Comparison of ENCODE assay signal across 22 cellular contexts in the genomic region with DNA sequence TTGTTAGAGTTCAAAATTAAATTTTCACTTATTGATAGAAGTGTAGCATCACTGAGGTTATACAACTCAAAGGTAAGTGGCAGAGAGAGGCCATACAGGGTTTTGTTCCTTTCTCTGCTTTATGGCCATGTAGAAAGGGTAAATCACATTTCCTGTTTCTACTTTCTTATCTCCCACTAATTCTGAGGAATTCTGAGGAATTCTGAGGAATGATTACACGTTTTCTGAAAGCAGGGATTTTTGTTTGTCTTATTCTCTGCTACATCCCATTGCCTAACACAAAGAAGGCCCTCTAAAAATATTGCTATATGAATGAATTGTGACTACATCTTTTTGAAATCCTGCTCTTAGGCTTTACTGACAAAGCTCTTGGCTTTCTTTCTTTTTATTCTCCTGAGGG.
"Had no signal": no experiment of that assay in that cellular context is flagged by ENCODE, and none has a peak within 500 bp of the region (broad histone marks: within the 10 kb centered on the region; RNA-seq: fewer than 3 reads in every experiment).

No MANE protein-coding gene starts in this region.

- H3K4me3 Mint-ChIP-seq: activated CD8-positive, alpha-beta T cell treated with anti-CD3 and anti-CD28 coated beads, Interleukin-2, amount 10 ng/mL, durations not matched to agents 7 days and 5 days; activated naive CD4-positive, alpha-beta T cell treated with anti-CD3 and anti-CD28 coated beads, Interleukin-2, amount 50 U/mL, for 24 hours; activated T-helper 1 cell treated with anti-CD3 and anti-CD28 coated beads, Interleukin-12 subunit alpha, Interleukin-12 subunit beta, Interleukin-2, Interleukin-4 antibody, amounts not matched to agents 30 ng/mL and 10 ng/mL and 1 ng/mL, durations not matched to agents 14 hours and 24 hours and 36 hours; natural killer cell had no signal

- H3K27me3 ChIP-seq: brain microvascular endothelial cell, esophagus squamous epithelium, sigmoid colon, upper lobe of left lung had no signal

- DNase-seq: activated CD4-positive, alpha-beta T cell treated with anti-CD3 and anti-CD28 coated beads for 1 hour; activated CD4-positive, alpha-beta T cell treated with anti-CD3 and anti-CD28 coated beads, Interleukin-2, amount 50 U/mL, for 1 hour; activated CD8-positive, alpha-beta T cell treated with anti-CD3 and anti-CD28 coated beads, Interleukin-2, amount 10 ng/mL, durations not matched to agents 7 days and 5 days; activated gamma-delta T cell treated with Interleukin-2 at 50 U/mL for 16 hours; anterior cingulate cortex; brain microvascular endothelial cell; caudate nucleus; effector memory CD4-positive, alpha-beta T cell; esophagus squamous epithelium; midbrain; natural killer cell; retina; sigmoid colon; stimulated activated CD4-positive, alpha-beta T cell treated with anti-CD3 and anti-CD28 coated beads, Interleukin-2, amount 100 ng/mL, for 48 hours; stimulated activated naive CD8-positive, alpha-beta T cell treated with anti-CD3 and anti-CD28 coated beads, Interleukin-15, Interleukin-2, amounts not matched to agents 100 U/mL and 50 U/mL, for 24 hours; upper lobe of left lung; WERI-Rb-1 had no signal

- H3K4me1 Mint-ChIP-seq: activated naive CD4-positive, alpha-beta T cell treated with anti-CD3 and anti-CD28 coated beads, Interleukin-2, amount 50 U/mL, for 24 hours; natural killer cell had no signal

- H3K36me3 Mint-ChIP-seq: activated naive CD4-positive, alpha-beta T cell treated with anti-CD3 and anti-CD28 coated beads, Interleukin-2, amount 50 U/mL, for 24 hours; natural killer cell had no signal

- H3K27me3 Mint-ChIP-seq: activated naive CD4-positive, alpha-beta T cell treated with anti-CD3 and anti-CD28 coated beads, Interleukin-2, amount 50 U/mL, for 24 hours; progenitor cell of endocrine pancreas had no signal

- ATAC-seq: activated CD8-positive, alpha-beta T cell treated with anti-CD3 and anti-CD28 coated beads, Interleukin-2, amount 10 ng/mL, durations not matched to agents 7 days and 5 days; left lobe of liver; natural killer cell; stimulated activated naive CD8-positive, alpha-beta T cell treated with anti-CD3 and anti-CD28 coated beads, Interleukin-15, Interleukin-2, amounts not matched to agents 100 U/mL and 50 U/mL, for 24 hours had no signal

- H3K27ac Mint-ChIP-seq: activated CD8-positive, alpha-beta T cell treated with anti-CD3 and anti-CD28 coated beads, Interleukin-2, amount 10 ng/mL, durations not matched to agents 7 days and 5 days; activated naive CD4-positive, alpha-beta T cell treated with anti-CD3 and anti-CD28 coated beads, Interleukin-2, amount 50 U/mL, for 24 hours; activated T-helper 1 cell treated with anti-CD3 and anti-CD28 coated beads, Interleukin-12 subunit alpha, Interleukin-12 subunit beta, Interleukin-2, Interleukin-4 antibody, amounts not matched to agents 30 ng/mL and 10 ng/mL and 1 ng/mL, durations not matched to agents 14 hours and 24 hours and 36 hours; natural killer cell; progenitor cell of endocrine pancreas had no signal

- H3K4me3 ChIP-seq: esophagus squamous epithelium, lung, sigmoid colon, upper lobe of left lung had no signal

- H3K9me3 ChIP-seq: esophagus squamous epithelium, sigmoid colon had no signal

- H3K4me1 ChIP-seq: esophagus squamous epithelium, sigmoid colon, upper lobe of left lung had no signal

- H3K27ac ChIP-seq: brain microvascular endothelial cell, esophagus squamous epithelium, sigmoid colon, upper lobe of left lung, WERI-Rb-1 had no signal

- H3K36me3 ChIP-seq: brain microvascular endothelial cell, esophagus squamous epithelium, sigmoid colon, upper lobe of left lung, WERI-Rb-1 had no signal
